In the genomic region with DNA sequence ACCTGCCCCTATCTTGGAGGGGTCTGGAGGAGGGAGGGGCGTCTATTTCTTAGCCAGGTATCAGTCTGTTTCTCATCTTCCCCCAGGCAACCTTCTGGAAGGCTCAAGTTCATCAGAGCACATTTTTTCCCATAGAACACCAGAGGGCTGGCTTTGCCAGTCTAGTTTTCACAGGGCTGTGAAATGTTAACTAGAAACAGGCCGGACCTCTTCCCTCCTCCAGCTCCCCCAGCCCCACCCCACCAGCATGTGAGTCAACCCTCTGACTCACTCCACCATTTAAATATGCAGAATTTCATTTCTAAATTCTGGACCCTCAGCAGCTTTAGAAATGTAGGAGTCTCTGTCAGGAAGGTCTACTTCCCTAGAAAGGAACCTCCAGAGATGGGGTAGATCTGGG, we compare ENCODE assay signal across 13 cellular contexts.
DNase-seq lines count a peak whose midpoint lies in the region; ATAC-seq and TF ChIP-seq lines count a peak whose summit lies in the region.
"Had no signal": no experiment of that assay in that cellular context is flagged by ENCODE, and none has a peak within 500 bp of the region (broad histone marks: within the 10 kb centered on the region; RNA-seq: fewer than 3 reads in every experiment).

No MANE protein-coding gene starts in this region.

- DNase-seq in A673 (ENCODE audit: low spot score): peak; percentile 47
- peak; percentile 59 for DNase-seq in HT1080 (ENCODE audit: low read depth)
- DNase-seq in choroid plexus epithelial cell (ENCODE audit: low read depth): peak; percentile 48
- DNase-seq in left kidney (ENCODE audit: low read depth, low spot score): peak; percentile 40
- DNase-seq in NCI-H1436 treated with DMSO at 0.1 percent for 48 hours (lab: John Stamatoyannopoulos, UW): no peak
- no peak for DNase-seq in midbrain (lab: John Stamatoyannopoulos, UW)
- DNase-seq in activated CD4-positive, alpha-beta T cell treated with anti-CD3 and anti-CD28 coated beads for 1 hour: no peak
- DNase-seq: ACHN; activated CD4-positive, alpha-beta T cell treated with anti-CD3 and anti-CD28 coated beads for 36 hours; central memory CD4-positive, alpha-beta T cell; erythroblast; NCI-H2107 had no signal

- H3K36me3 ChIP-seq in A673 (ENCODE audit: insufficient read depth, low read length, poor library complexity, severe bottlenecking): no peaks in the 10 kb centered on the region

- TF ChIP-seq CTCF in A673 (conservative IDR thresholded peaks at IDR 0.05; ENCODE audit: low read depth, low read length) (no peak), choroid plexus epithelial cell (conservative IDR thresholded peaks at IDR 0.05; ENCODE audit: low read depth, low read length) (no peak)

- POLR2A ChIA-PET in A673 (lab: Charles Lee; ENCODE audit: low non-redundant PET): no interaction called here

- H3K4me3 ChIP-seq in A673 (ENCODE audit: low read depth, low read length, poor library complexity, severe bottlenecking): no peak overlapping the region
- no peak overlapping the region for H3K4me3 ChIP-seq in choroid plexus epithelial cell (ENCODE audit: low read depth, low read length)

- intact Hi-C loops in A673 (cut with micrococcal nuclease; ENCODE audit: unreplicated experiment): no loop called here

- no peaks in the 10 kb centered on the region for H3K27me3 ChIP-seq in A673 (replicated peaks; ENCODE audit: insufficient read depth, low read depth, low read length, poor library complexity)

- CTCF ChIA-PET in A673 (lab: Charles Lee): no interaction called here

- ATAC-seq in GM19328 (IDR thresholded peaks at IDR 0.05; ENCODE audit: unreplicated experiment): no peak
- ATAC-seq: activated CD4-positive, alpha-beta T cell treated with anti-CD3 and anti-CD28 coated beads for 36 hours had no signal

- H3K4me1 ChIP-seq in A673 (ENCODE audit: insufficient read depth, low read length, poor library complexity, severe bottlenecking): peaks cover 4% of the 10 kb centered on the region

- H3K9me3 ChIP-seq in A673 (ENCODE audit: low read depth, low read length, poor library complexity, severe bottlenecking): no peaks in the 10 kb centered on the region

- no TSS peak for BruUV-seq in A673 (replicated peaks; lab: Mats Ljungman, UMichigan)

- no peak overlapping the region for H3K27ac ChIP-seq in A673 (ENCODE audit: low read depth, low read length, poor library complexity, severe bottlenecking)

Comparison
In these comparisons a context has a peak if more than half of its experiments do, and no peak if none do; other contexts are left out.
1. DNase-seq: peak in A673 (single experiment), HT1080 (single experiment), choroid plexus epithelial cell (single experiment) and left kidney (single experiment); none in NCI-H1436 treated with DMSO at 0.1 percent for 48 hours (single experiment), midbrain (single experiment) and activated CD4-positive, alpha-beta T cell treated with anti-CD3 and anti-CD28 coated beads for 1 hour (single experiment).